1 cellular context compared by ENCODE assay signal in genomic region chr22:38214248-38215056, GRCh38.
TF ChIP-seq lines count a peak whose summit lies in the region.

No MANE protein-coding gene starts in this region.

TF ChIP-seq in K562, 482 proteins besides CTCF, POLR2A, EP300 and RAD21 (continued from another document and continues in another):
- TF ChIP-seq MLX (CRISPR knock-in tag; conservative IDR thresholded peaks at IDR 0.05) (no peak), ZNF644 (tag; IDR thresholded peaks at IDR 0.05; ENCODE audit: low read depth) (no peak), ZSCAN32 (CRISPR knock-in tag; IDR thresholded peaks at IDR 0.05) (no peak), ESRRA (IDR thresholded peaks at IDR 0.05; ENCODE audit: borderline replicate concordance, low read depth) (no peak; the same call in 1 of the 2 replicates), ZNF12 (CRISPR knock-in tag; IDR thresholded peaks at IDR 0.05) (no peak), U2AF2 (optimal IDR thresholded peaks at IDR 0.05; ENCODE audit: low read depth, low read length) (no peak), ZEB2 (IDR thresholded peaks at IDR 0.05) (no peak), GTF2B (IDR thresholded peaks at IDR 0.05; ENCODE audit: extremely low read depth, insufficient read length) (no peak), CC2D1A (IDR thresholded peaks at IDR 0.05) (no peak), MAZ (CRISPR knock-in tag; conservative IDR thresholded peaks at IDR 0.05 in 1 of 2, IDR thresholded peaks at IDR 0.05 in 1 of 2) (peak in 1 of 2 experiments; percentile 49; a peak in 2 of 4 replicates), ZNF212 (CRISPR knock-in tag; IDR thresholded peaks at IDR 0.05) (no peak), RBFOX2 (IDR thresholded peaks at IDR 0.05; ENCODE audit: low read depth, low read length) (peak; percentile 71), ILK (tag; IDR thresholded peaks at IDR 0.05; ENCODE audit: borderline replicate concordance, low read depth) (no peak), KHSRP (IDR thresholded peaks at IDR 0.05) (no peak), JUND (IDR thresholded peaks at IDR 0.05; ENCODE audit: borderline replicate concordance, low read depth, low read length) (no peak), JUND (tag; IDR thresholded peaks at IDR 0.05; ENCODE audit: borderline replicate concordance, low read depth, low read length) (no peak), FOSL1 (tag; conservative IDR thresholded peaks at IDR 0.05) (no peak), SFPQ (IDR thresholded peaks at IDR 0.05; ENCODE audit: low read depth, low read length) (no peak), NFIX (CRISPR knock-in tag; IDR thresholded peaks at IDR 0.05; ENCODE audit: low read depth) (no peak), RBBP5 (IDR thresholded peaks at IDR 0.05; ENCODE audit: borderline replicate concordance, insufficient read depth, low read length, poor library complexity, severe bottlenecking) (peak; percentile 36), ZNF436 (CRISPR knock-in tag; IDR thresholded peaks at IDR 0.05) (no peak), FIP1L1 (IDR thresholded peaks at IDR 0.05; ENCODE audit: low read depth, low read length, poor library complexity, severe bottlenecking) (no peak), SP1 (CRISPR knock-in tag; IDR thresholded peaks at IDR 0.05) (0 out of 2 replicates have a peak, but pooled peaks have one; percentile 19), ZNF507 (tag; conservative IDR thresholded peaks at IDR 0.05) (no peak), CREB1 (IDR thresholded peaks at IDR 0.05) (peak; percentile 42; the same call in 1 of the 2 replicates), CREB1 (CRISPR knock-in tag; IDR thresholded peaks at IDR 0.05) (no peak; the same call in 1 of the 2 replicates), NR2C2 (CRISPR knock-in tag; IDR thresholded peaks at IDR 0.05) (0 out of 2 replicates have a peak, but pooled peaks have one; percentile 34), NR2C2 (tag; IDR thresholded peaks at IDR 0.05) (no peak), ZNF134 (CRISPR knock-in tag; conservative IDR thresholded peaks at IDR 0.05) (0 out of 2 replicates have a peak, but pooled peaks have one; percentile 18), NFXL1 (CRISPR knock-in tag; IDR thresholded peaks at IDR 0.05) (no peak), HDAC3 (IDR thresholded peaks at IDR 0.05; ENCODE audit: borderline replicate concordance, partially characterized antibody) (no peak), ZNF586 (CRISPR knock-in tag; conservative IDR thresholded peaks at IDR 0.05) (no peak), ZNF23 (CRISPR knock-in tag; IDR thresholded peaks at IDR 0.05) (no peak), NR4A1 (CRISPR knock-in tag; IDR thresholded peaks at IDR 0.05) (peak; percentile 62; the same call in 1 of the 2 replicates), NR4A1 (tag; IDR thresholded peaks at IDR 0.05) (peak; percentile 74; the same call in 1 of the 2 replicates), TAF1 (IDR thresholded peaks at IDR 0.05; ENCODE audit: control insufficient read depth, extremely low read depth, insufficient read depth, low read length, severe bottlenecking) (no peak), PHF21A (IDR thresholded peaks at IDR 0.05; ENCODE audit: borderline replicate concordance, low read depth) (no peak), KAT7 (CRISPR knock-in tag; IDR thresholded peaks at IDR 0.05; ENCODE audit: borderline replicate concordance) (no peak), FOXP1 (CRISPR knock-in tag; IDR thresholded peaks at IDR 0.05) (peak; percentile 82), TAL1 (IDR thresholded peaks at IDR 0.05) (no peak)
- TF ChIP-seq, protein P1, sequence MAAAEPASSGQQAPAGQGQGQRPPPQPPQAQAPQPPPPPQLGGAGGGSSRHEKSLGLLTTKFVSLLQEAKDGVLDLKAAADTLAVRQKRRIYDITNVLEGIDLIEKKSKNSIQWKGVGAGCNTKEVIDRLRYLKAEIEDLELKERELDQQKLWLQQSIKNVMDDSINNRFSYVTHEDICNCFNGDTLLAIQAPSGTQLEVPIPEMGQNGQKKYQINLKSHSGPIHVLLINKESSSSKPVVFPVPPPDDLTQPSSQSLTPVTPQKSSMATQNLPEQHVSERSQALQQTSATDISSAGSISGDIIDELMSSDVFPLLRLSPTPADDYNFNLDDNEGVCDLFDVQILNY (CRISPR knock-in tag; IDR thresholded peaks at IDR 0.05), result 0 out of 2 replicates have a peak, but pooled peaks have one; percentile 79
- TF ChIP-seq, protein P2, sequence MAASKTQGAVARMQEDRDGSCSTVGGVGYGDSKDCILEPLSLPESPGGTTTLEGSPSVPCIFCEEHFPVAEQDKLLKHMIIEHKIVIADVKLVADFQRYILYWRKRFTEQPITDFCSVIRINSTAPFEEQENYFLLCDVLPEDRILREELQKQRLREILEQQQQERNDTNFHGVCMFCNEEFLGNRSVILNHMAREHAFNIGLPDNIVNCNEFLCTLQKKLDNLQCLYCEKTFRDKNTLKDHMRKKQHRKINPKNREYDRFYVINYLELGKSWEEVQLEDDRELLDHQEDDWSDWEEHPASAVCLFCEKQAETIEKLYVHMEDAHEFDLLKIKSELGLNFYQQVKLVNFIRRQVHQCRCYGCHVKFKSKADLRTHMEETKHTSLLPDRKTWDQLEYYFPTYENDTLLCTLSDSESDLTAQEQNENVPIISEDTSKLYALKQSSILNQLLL (CRISPR knock-in tag; IDR thresholded peaks at IDR 0.05; ENCODE audit: borderline replicate concordance), result no peak
- TF ChIP-seq, protein P3, sequence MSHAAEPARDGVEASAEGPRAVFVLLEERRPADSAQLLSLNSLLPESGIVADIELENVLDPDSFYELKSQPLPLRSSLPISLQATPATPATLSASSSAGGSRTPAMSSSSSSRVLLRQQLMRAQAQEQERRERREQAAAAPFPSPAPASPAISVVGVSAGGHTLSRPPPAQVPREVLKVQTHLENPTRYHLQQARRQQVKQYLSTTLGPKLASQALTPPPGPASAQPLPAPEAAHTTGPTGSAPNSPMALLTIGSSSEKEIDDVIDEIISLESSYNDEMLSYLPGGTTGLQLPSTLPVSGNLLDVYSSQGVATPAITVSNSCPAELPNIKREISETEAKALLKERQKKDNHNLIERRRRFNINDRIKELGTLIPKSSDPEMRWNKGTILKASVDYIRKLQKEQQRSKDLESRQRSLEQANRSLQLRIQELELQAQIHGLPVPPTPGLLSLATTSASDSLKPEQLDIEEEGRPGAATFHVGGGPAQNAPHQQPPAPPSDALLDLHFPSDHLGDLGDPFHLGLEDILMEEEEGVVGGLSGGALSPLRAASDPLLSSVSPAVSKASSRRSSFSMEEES (CRISPR knock-in tag; IDR thresholded peaks at IDR 0.05), result no peak
- TF ChIP-seq, protein P4, sequence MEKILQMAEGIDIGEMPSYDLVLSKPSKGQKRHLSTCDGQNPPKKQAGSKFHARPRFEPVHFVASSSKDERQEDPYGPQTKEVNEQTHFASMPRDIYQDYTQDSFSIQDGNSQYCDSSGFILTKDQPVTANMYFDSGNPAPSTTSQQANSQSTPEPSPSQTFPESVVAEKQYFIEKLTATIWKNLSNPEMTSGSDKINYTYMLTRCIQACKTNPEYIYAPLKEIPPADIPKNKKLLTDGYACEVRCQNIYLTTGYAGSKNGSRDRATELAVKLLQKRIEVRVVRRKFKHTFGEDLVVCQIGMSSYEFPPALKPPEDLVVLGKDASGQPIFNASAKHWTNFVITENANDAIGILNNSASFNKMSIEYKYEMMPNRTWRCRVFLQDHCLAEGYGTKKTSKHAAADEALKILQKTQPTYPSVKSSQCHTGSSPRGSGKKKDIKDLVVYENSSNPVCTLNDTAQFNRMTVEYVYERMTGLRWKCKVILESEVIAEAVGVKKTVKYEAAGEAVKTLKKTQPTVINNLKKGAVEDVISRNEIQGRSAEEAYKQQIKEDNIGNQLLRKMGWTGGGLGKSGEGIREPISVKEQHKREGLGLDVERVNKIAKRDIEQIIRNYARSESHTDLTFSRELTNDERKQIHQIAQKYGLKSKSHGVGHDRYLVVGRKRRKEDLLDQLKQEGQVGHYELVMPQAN (IDR thresholded peaks at IDR 0.05; ENCODE audit: borderline replicate concordance), result no peak
- TF ChIP-seq, protein P5, sequence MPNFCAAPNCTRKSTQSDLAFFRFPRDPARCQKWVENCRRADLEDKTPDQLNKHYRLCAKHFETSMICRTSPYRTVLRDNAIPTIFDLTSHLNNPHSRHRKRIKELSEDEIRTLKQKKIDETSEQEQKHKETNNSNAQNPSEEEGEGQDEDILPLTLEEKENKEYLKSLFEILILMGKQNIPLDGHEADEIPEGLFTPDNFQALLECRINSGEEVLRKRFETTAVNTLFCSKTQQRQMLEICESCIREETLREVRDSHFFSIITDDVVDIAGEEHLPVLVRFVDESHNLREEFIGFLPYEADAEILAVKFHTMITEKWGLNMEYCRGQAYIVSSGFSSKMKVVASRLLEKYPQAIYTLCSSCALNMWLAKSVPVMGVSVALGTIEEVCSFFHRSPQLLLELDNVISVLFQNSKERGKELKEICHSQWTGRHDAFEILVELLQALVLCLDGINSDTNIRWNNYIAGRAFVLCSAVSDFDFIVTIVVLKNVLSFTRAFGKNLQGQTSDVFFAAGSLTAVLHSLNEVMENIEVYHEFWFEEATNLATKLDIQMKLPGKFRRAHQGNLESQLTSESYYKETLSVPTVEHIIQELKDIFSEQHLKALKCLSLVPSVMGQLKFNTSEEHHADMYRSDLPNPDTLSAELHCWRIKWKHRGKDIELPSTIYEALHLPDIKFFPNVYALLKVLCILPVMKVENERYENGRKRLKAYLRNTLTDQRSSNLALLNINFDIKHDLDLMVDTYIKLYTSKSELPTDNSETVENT (CRISPR knock-in tag; IDR thresholded peaks at IDR 0.05), result no peak
- TF ChIP-seq, protein P6, sequence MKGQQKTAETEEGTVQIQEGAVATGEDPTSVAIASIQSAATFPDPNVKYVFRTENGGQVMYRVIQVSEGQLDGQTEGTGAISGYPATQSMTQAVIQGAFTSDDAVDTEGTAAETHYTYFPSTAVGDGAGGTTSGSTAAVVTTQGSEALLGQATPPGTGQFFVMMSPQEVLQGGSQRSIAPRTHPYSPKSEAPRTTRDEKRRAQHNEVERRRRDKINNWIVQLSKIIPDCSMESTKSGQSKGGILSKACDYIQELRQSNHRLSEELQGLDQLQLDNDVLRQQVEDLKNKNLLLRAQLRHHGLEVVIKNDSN (CRISPR knock-in tag; IDR thresholded peaks at IDR 0.05), result no peak
- TF ChIP-seq, protein P7, sequence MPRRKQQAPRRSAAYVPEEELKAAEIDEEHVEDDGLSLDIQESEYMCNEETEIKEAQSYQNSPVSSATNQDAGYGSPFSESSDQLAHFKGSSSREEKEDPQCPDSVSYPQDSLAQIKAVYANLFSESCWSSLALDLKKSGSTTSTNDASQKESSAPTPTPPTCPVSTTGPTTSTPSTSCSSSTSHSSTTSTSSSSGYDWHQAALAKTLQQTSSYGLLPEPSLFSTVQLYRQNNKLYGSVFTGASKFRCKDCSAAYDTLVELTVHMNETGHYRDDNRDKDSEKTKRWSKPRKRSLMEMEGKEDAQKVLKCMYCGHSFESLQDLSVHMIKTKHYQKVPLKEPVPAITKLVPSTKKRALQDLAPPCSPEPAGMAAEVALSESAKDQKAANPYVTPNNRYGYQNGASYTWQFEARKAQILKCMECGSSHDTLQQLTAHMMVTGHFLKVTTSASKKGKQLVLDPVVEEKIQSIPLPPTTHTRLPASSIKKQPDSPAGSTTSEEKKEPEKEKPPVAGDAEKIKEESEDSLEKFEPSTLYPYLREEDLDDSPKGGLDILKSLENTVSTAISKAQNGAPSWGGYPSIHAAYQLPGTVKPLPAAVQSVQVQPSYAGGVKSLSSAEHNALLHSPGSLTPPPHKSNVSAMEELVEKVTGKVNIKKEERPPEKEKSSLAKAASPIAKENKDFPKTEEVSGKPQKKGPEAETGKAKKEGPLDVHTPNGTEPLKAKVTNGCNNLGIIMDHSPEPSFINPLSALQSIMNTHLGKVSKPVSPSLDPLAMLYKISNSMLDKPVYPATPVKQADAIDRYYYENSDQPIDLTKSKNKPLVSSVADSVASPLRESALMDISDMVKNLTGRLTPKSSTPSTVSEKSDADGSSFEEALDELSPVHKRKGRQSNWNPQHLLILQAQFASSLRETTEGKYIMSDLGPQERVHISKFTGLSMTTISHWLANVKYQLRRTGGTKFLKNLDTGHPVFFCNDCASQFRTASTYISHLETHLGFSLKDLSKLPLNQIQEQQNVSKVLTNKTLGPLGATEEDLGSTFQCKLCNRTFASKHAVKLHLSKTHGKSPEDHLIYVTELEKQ (CRISPR knock-in tag; IDR thresholded peaks at IDR 0.05), result no peak
- TF ChIP-seq, protein P8, sequence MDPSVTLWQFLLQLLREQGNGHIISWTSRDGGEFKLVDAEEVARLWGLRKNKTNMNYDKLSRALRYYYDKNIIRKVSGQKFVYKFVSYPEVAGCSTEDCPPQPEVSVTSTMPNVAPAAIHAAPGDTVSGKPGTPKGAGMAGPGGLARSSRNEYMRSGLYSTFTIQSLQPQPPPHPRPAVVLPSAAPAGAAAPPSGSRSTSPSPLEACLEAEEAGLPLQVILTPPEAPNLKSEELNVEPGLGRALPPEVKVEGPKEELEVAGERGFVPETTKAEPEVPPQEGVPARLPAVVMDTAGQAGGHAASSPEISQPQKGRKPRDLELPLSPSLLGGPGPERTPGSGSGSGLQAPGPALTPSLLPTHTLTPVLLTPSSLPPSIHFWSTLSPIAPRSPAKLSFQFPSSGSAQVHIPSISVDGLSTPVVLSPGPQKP (CRISPR knock-in tag; IDR thresholded peaks at IDR 0.05), result no peak
